10 cellular contexts compared by ENCODE assay signal in genomic region chr9:13688990-13689600, GRCh38.
DNase-seq lines count a peak whose midpoint lies in the region; ATAC-seq and TF ChIP-seq lines count a peak whose summit lies in the region.
"Had no signal": no experiment of that assay in that cellular context is flagged by ENCODE, and none has a peak within 500 bp of the region (broad histone marks: within the 10 kb centered on the region; RNA-seq: fewer than 3 reads in every experiment).

No MANE protein-coding gene starts in this region.

- H3K4me3 ChIP-seq in epithelial cell of esophagus (ENCODE audit: low read length): no peak overlapping the region

- DNase-seq in EL: peak; percentile 10
- peak; percentile 9 for DNase-seq in NCI-H748 treated with DMSO at 0.1 percent for 48 hours (lab: John Stamatoyannopoulos, UW)
- peak; percentile 39 for DNase-seq in epithelial cell of esophagus (ENCODE audit: low read depth)
- DNase-seq in neural crest cell (ENCODE audit: low read depth, low spot score): no peak
- no peak for DNase-seq in NCI-H2227 treated with DMSO at 0.1 percent for 48 hours (lab: John Stamatoyannopoulos, UW)
- DNase-seq: occipital lobe; stimulated activated naive B cell treated with anti-CD40 and anti-IgM and Interleukin-4, amounts not matched to agents 10 μg/mL and 1 μg/mL and 100 μg/mL, for 72 hours had no signal

- peaks cover 12% of the 10 kb centered on the region for H3K9me3 Mint-ChIP-seq in neural crest cell

- H3K27ac Mint-ChIP-seq in neural crest cell (ENCODE audit: unreplicated experiment): no peak overlapping the region
- H3K27ac Mint-ChIP-seq: stimulated activated naive B cell treated with anti-CD40 and anti-IgM and Interleukin-4, amounts not matched to agents 10 μg/mL and 1 μg/mL and 100 μg/mL, for 72 hours had no signal

- no peaks in the 10 kb centered on the region for H3K36me3 Mint-ChIP-seq in neural crest cell (ENCODE audit: low read depth)
- H3K36me3 Mint-ChIP-seq: stimulated activated naive B cell treated with anti-CD40 and anti-IgM and Interleukin-4, amounts not matched to agents 10 μg/mL and 1 μg/mL and 100 μg/mL, for 72 hours had no signal

- no peak for ATAC-seq in GM19328 (IDR thresholded peaks at IDR 0.05; ENCODE audit: unreplicated experiment)
- no peak for ATAC-seq in GM18858 (IDR thresholded peaks at IDR 0.05; ENCODE audit: unreplicated experiment)
- ATAC-seq in GM19452 (IDR thresholded peaks at IDR 0.05; ENCODE audit: unreplicated experiment): no peak
- ATAC-seq: stimulated activated naive B cell treated with anti-CD40 and anti-IgM and Interleukin-4, amounts not matched to agents 10 μg/mL and 1 μg/mL and 100 μg/mL, for 72 hours had no signal

- TF ChIP-seq CTCF in epithelial cell of esophagus (IDR thresholded peaks at IDR 0.05; ENCODE audit: insufficient read depth, low read depth, low read length, missing control alignments): peak; percentile 55
- peak; percentile 52 for TF ChIP-seq CTCF in neural crest cell (conservative IDR thresholded peaks at IDR 0.05)

- H3K27me3 Mint-ChIP-seq in neural crest cell (ENCODE audit: low read depth): no peaks in the 10 kb centered on the region
- H3K27me3 Mint-ChIP-seq: stimulated activated naive B cell treated with anti-CD40 and anti-IgM and Interleukin-4, amounts not matched to agents 10 μg/mL and 1 μg/mL and 100 μg/mL, for 72 hours had no signal

- H3K4me1 Mint-ChIP-seq in neural crest cell: peaks cover 11% of the 10 kb centered on the region
- H3K4me1 Mint-ChIP-seq: stimulated activated naive B cell treated with anti-CD40 and anti-IgM and Interleukin-4, amounts not matched to agents 10 μg/mL and 1 μg/mL and 100 μg/mL, for 72 hours had no signal

- no peak overlapping the region for H3K4me3 Mint-ChIP-seq in neural crest cell
- H3K4me3 Mint-ChIP-seq: stimulated activated naive B cell treated with anti-CD40 and anti-IgM and Interleukin-4, amounts not matched to agents 10 μg/mL and 1 μg/mL and 100 μg/mL, for 72 hours had no signal

Comparison
In these comparisons a context has a peak if more than half of its experiments do, and no peak if none do; other contexts are left out.
1. DNase-seq: peak in EL (single experiment), NCI-H748 treated with DMSO at 0.1 percent for 48 hours (single experiment) and epithelial cell of esophagus (single experiment); none in neural crest cell (single experiment) and NCI-H2227 treated with DMSO at 0.1 percent for 48 hours (single experiment).